In genomic region chr1:171801395-171801990, GRCh38 we compare ENCODE assay signal across 8 cellular contexts. TPM values are rescaled to one million over a fixed set of nuclear protein-coding genes. Genes with fewer than 3 reads are reported as not detected.
A peak's percentile ranks its signal among the peaks of the same experiment; 100 is the strongest.
DNase-seq lines count a peak whose midpoint lies in the region; ATAC-seq lines count a peak whose summit lies in the region.

No MANE protein-coding gene starts in this region.

- H3K36me3 ChIP-seq in Karpas-422 (ENCODE audit: insufficient read depth, low read length): no peaks in the 10 kb centered on the region
- H3K36me3 ChIP-seq in naive thymus-derived CD4-positive, alpha-beta T cell (ENCODE audit: control insufficient read depth in 2 of 3, insufficient read depth in 3 of 3, low read length in 3 of 3): peaks cover 0 to 36% (median 0%) of the 10 kb centered on the region in 3 experiments

- no peak overlapping the region for H3K4me2 ChIP-seq in Karpas-422 (ENCODE audit: low read depth, low read length, poor library complexity, severe bottlenecking)

- no peaks in the 10 kb centered on the region for H3K9me3 Mint-ChIP-seq in naive thymus-derived CD4-positive, alpha-beta T cell
- no peaks in the 10 kb centered on the region for H3K9me3 Mint-ChIP-seq in stimulated activated naive CD8-positive, alpha-beta T cell treated with anti-CD3 and anti-CD28 coated beads, Interleukin-15, amount 100 ng/mL, for 72 hours

- H3K9me2 ChIP-seq in Karpas-422 (replicated peaks; ENCODE audit: insufficient read depth, low read length): no peaks in the 10 kb centered on the region

- H3K27me3 ChIP-seq in Karpas-422 (ENCODE audit: low read length): no peaks in the 10 kb centered on the region
- H3K27me3 ChIP-seq in naive thymus-derived CD4-positive, alpha-beta T cell (ENCODE audit: control insufficient read depth in 2 of 2, insufficient read depth in 2 of 2, low read length in 2 of 2): no peaks in the 10 kb centered on the region

- ATAC-seq in esophagus mucosa (peak; percentile 44), HG02588 (IDR thresholded peaks at IDR 0.05; ENCODE audit: unreplicated experiment) (no peak)
- no peak for ATAC-seq in naive thymus-derived CD4-positive, alpha-beta T cell
- ATAC-seq in stimulated activated naive CD8-positive, alpha-beta T cell treated with anti-CD3 and anti-CD28 coated beads, Interleukin-15, amount 100 ng/mL, for 72 hours: no peak

- no peak overlapping the region for H2AFZ ChIP-seq in Karpas-422 (ENCODE audit: low read length)

- no peak overlapping the region for H3K9ac ChIP-seq in Karpas-422 (ENCODE audit: low read length)

- no peaks in the 10 kb centered on the region for H4K20me1 ChIP-seq in Karpas-422 (ENCODE audit: insufficient read depth, low read depth, low read length)

- H3K27me3 Mint-ChIP-seq in naive thymus-derived CD4-positive, alpha-beta T cell: no peaks in the 10 kb centered on the region
- H3K27me3 Mint-ChIP-seq in stimulated activated naive CD8-positive, alpha-beta T cell treated with anti-CD3 and anti-CD28 coated beads, Interleukin-15, amount 100 ng/mL, for 72 hours: no peaks in the 10 kb centered on the region

- H3K79me2 ChIP-seq in Karpas-422 (ENCODE audit: low read length): no peaks in the 10 kb centered on the region

- no peaks in the 10 kb centered on the region for H3K9me3 ChIP-seq in Karpas-422 (ENCODE audit: low read length)
- H3K9me3 ChIP-seq in naive thymus-derived CD4-positive, alpha-beta T cell (ENCODE audit: control insufficient read depth in 2 of 3, low read length in 3 of 3): no peaks in the 10 kb centered on the region

- peaks cover 0 to 13% (median 8%) of the 10 kb centered on the region in 7 donors for H3K4me1 Mint-ChIP-seq in naive thymus-derived CD4-positive, alpha-beta T cell
- H3K4me1 Mint-ChIP-seq in stimulated activated naive CD8-positive, alpha-beta T cell treated with anti-CD3 and anti-CD28 coated beads, Interleukin-15, amount 100 ng/mL, for 72 hours: peaks cover 7% of the 10 kb centered on the region

- POLR2A ChIA-PET in naive thymus-derived CD4-positive, alpha-beta T cell (lab: Charles Lee): no interaction called here

- no peak overlapping the region for H3K4me3 Mint-ChIP-seq in naive thymus-derived CD4-positive, alpha-beta T cell
- H3K4me3 Mint-ChIP-seq in stimulated activated naive CD8-positive, alpha-beta T cell treated with anti-CD3 and anti-CD28 coated beads, Interleukin-15, amount 100 ng/mL, for 72 hours: no peak overlapping the region

- DNase-seq in ELF-1 (ENCODE audit: low read depth, low spot score): peak; percentile 73
- peak; percentile 64 for DNase-seq in Karpas-422
- DNase-seq in RKO (ENCODE audit: low spot score): peak; percentile 55
- DNase-seq in naive thymus-derived CD4-positive, alpha-beta T cell: peak in 3 of 9 donors; percentile 12 to 17 (median 13)
- no peak for DNase-seq in stimulated activated naive CD8-positive, alpha-beta T cell treated with anti-CD3 and anti-CD28 coated beads, Interleukin-15, amount 100 ng/mL, for 72 hours
- no peak for DNase-seq in OCI-M2 (lab: John Stamatoyannopoulos, UW; ENCODE audit: unreplicated experiment)

- H3K4me3 ChIP-seq in Karpas-422 (ENCODE audit: low read length): no peak overlapping the region
- H3K4me3 ChIP-seq in naive thymus-derived CD4-positive, alpha-beta T cell (ENCODE audit: low read length): no peak overlapping the region

- no peak overlapping the region for H3K27ac ChIP-seq in Karpas-422 (ENCODE audit: low read length)
- H3K27ac ChIP-seq in naive thymus-derived CD4-positive, alpha-beta T cell (ENCODE audit: low read depth, low read length): no peak overlapping the region

- CTCF ChIA-PET in naive thymus-derived CD4-positive, alpha-beta T cell (lab: Charles Lee): interaction anchor here (0.6 to 5.3 kb wide), 11 partner anchors 9 to 1139 kb away, joined by 3 to 45 read pairs (median 3); no protein-coding TSS in a partner anchor

- intact Hi-C loops in naive thymus-derived CD4-positive, alpha-beta T cell (cut with micrococcal nuclease): loop anchor here (1.0 to 2.0 kb wide), 4 partner anchors 41 to 628 kb away; no protein-coding TSS in a partner anchor

- H3K36me3 Mint-ChIP-seq in naive thymus-derived CD4-positive, alpha-beta T cell: peaks cover 0 to 18% (median 12%) of the 10 kb centered on the region in 5 donors

- no peaks in the 10 kb centered on the region for H3K4me1 ChIP-seq in Karpas-422 (ENCODE audit: low read length)
- peaks cover 0 to 3% of the 10 kb centered on the region in 2 donors for H3K4me1 ChIP-seq in naive thymus-derived CD4-positive, alpha-beta T cell (ENCODE audit: control insufficient read depth in 2 of 2, insufficient read depth in 2 of 2, low read length in 2 of 2)

- H3K27ac Mint-ChIP-seq in naive thymus-derived CD4-positive, alpha-beta T cell: peak overlapping the region in 5 of 9 donors; percentile 25 to 80 (median 40)
- H3K27ac Mint-ChIP-seq in stimulated activated naive CD8-positive, alpha-beta T cell treated with anti-CD3 and anti-CD28 coated beads, Interleukin-15, amount 100 ng/mL, for 72 hours: no peak overlapping the region

RNA-seq across cellular contexts. Expression of gene METTL13, which starts 20.0 kb away (rescaled TPM):
- total RNA-seq in Karpas-422 (2014; rRNA removed; shearing (Covaris generic); ENCODE audit: low replicate concordance): 15.4 and 25.9 TPM in 2 replicates
- total RNA-seq in esophagus mucosa: 15.4 TPM
- total RNA-seq in naive thymus-derived CD4-positive, alpha-beta T cell: 10 to 100 TPM; 15.6 to 50.7 (median 34.5) TPM
- 10 to 100 TPM; 35.6 to 55.7 TPM for polyA plus RNA-seq in naive thymus-derived CD4-positive, alpha-beta T cell

RNA-seq across cellular contexts. Expression of gene DNM3, which starts 39.8 kb away (rescaled TPM):
- total RNA-seq in Karpas-422 (2014; rRNA removed; shearing (Covaris generic); ENCODE audit: low replicate concordance): 0.45 and 0.51 TPM in 2 replicates
- total RNA-seq in esophagus mucosa: 1.6 TPM
- 1 to 10 TPM; 1.9 to 2.5 (median 2.1) TPM for total RNA-seq in naive thymus-derived CD4-positive, alpha-beta T cell
- 1 to 10 TPM; 1.2 to 1.5 TPM for polyA plus RNA-seq in naive thymus-derived CD4-positive, alpha-beta T cell

RNA-seq across cellular contexts. Expression of gene VAMP4, which starts 59.6 kb away (rescaled TPM):
- total RNA-seq in Karpas-422 (2014; rRNA removed; shearing (Covaris generic); ENCODE audit: low replicate concordance): 6.3 and 9.0 TPM in 2 replicates
- 8.6 TPM for total RNA-seq in esophagus mucosa
- total RNA-seq in naive thymus-derived CD4-positive, alpha-beta T cell: 10 to 100 TPM; 16.2 to 27.2 (median 19.7) TPM
- 10 to 100 TPM; 15.5 to 19.4 TPM for polyA plus RNA-seq in naive thymus-derived CD4-positive, alpha-beta T cell

Comparison
In these comparisons a context has a peak if more than half of its experiments do, and no peak if none do; other contexts are left out.
1. DNase-seq: peak in ELF-1 (single experiment), Karpas-422 (single experiment) and RKO (single experiment); none in stimulated activated naive CD8-positive, alpha-beta T cell treated with anti-CD3 and anti-CD28 coated beads, Interleukin-15, amount 100 ng/mL, for 72 hours (0 of 2) and OCI-M2 (single experiment).
2. H3K27ac Mint-ChIP-seq: peak in naive thymus-derived CD4-positive, alpha-beta T cell (5 of 9); none in stimulated activated naive CD8-positive, alpha-beta T cell treated with anti-CD3 and anti-CD28 coated beads, Interleukin-15, amount 100 ng/mL, for 72 hours (0 of 2).